9 cellular contexts compared by ENCODE assay signal in the genomic region with DNA sequence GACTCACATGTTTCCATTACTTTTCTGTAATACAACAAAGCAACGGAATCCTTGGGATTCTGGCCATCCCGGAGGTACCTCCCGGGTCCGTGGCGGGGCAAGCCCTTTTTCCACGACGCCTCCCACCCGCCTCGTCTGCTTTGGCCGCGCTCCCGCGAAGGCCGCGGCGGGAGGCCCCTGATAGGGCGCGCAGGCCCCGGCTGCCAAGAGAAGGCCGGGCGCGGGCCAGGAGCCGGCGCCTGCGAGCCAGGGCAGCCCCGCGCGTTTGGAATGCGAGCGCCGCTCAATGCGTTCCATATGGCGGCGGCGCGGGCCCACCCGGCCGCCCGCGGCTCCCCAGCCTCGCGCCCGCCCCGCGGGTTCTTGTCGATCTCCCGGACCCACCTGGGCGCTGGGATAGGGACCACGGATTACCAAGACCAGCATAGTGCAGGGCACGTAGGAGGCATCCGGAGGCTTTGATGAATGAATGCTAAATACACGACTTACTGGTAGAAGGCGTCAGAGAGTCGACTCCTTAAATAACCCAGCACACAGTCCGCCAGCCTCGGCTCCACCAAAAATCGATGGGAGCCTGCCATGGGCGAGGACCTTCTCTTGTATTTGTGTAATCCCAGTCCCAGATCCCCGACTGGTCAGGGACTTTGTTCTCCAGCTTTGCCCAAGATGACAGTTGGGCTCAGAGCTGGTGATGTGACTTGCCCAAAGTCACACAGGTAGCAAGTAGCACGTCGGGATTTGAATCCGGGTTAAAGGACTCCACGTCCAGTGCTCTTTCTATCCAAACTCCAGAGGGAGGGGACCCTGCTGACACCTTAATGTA. TPM values are rescaled to one million over a fixed set of nuclear protein-coding genes. Genes with fewer than 3 reads are reported as not detected.
A peak's percentile ranks its signal among the peaks of the same experiment; 100 is the strongest.
DNase-seq lines count a peak whose midpoint lies in the region; ATAC-seq, FAIRE-seq and TF ChIP-seq lines count a peak whose summit lies in the region.
"Had no signal": no experiment of that assay in that cellular context is flagged by ENCODE, and none has a peak within 500 bp of the region (broad histone marks: within the 10 kb centered on the region; RNA-seq: fewer than 3 reads in every experiment).

No MANE protein-coding gene starts in this region.

- in situ Hi-C loops in K562 (cut with MboI), result no loop called here
- in situ Hi-C loops in HAP-1 (cut with MboI; ENCODE audit: low sequenced_read_pairs), result no loop called here

- no peak for TF ChIP-seq RAD21 in K562 (CRISPR knock-in tag; conservative IDR thresholded peaks at IDR 0.05 in 1 of 2, IDR thresholded peaks at IDR 0.05 in 1 of 2)

- H3K9me3 Mint-ChIP-seq in activated CD4-positive, alpha-beta T cell treated with anti-CD3 and anti-CD28 coated beads, Interleukin-2, amount 10 ng/mL, durations not matched to agents 7 days and 5 days, result no peaks in the 10 kb centered on the region

- H3K27me3 ChIP-seq in K562 (ENCODE audit: control insufficient read depth in 2 of 2, insufficient read depth in 2 of 2, low read length in 2 of 2), result no peaks in the 10 kb centered on the region
- no peaks in the 10 kb centered on the region for H3K27me3 ChIP-seq in HAP-1 (ENCODE audit: low read depth)

- no peaks in the 10 kb centered on the region for H3K9me1 ChIP-seq in K562 (ENCODE audit: control insufficient read depth, insufficient read depth, low read length)

- no peak overlapping the region for H3K4me2 ChIP-seq in K562 (ENCODE audit: insufficient read depth, low read length)

- H3K4me1 Mint-ChIP-seq in activated CD4-positive, alpha-beta T cell treated with anti-CD3 and anti-CD28 coated beads, Interleukin-2, amount 10 ng/mL, durations not matched to agents 7 days and 5 days, result peaks cover 88% of the 10 kb centered on the region

- H3K4me3 Mint-ChIP-seq in activated CD4-positive, alpha-beta T cell treated with anti-CD3 and anti-CD28 coated beads, Interleukin-2, amount 10 ng/mL, durations not matched to agents 7 days and 5 days, result no peak overlapping the region

- H3K4me3 ChIP-seq in K562 (no peak overlapping the region), HAP-1 (no peak overlapping the region)

- no peak for TF ChIP-seq CTCF in K562 (IDR thresholded peaks at IDR 0.05 in 2 of 3, conservative IDR thresholded peaks at IDR 0.05 in 1 of 3; ENCODE audit: insufficient read depth in 2 of 3, low read depth in 1 of 3, low read length in 3 of 3)

- no peaks in the 10 kb centered on the region for H3K27me3 Mint-ChIP-seq in activated CD4-positive, alpha-beta T cell treated with anti-CD3 and anti-CD28 coated beads, Interleukin-2, amount 10 ng/mL, durations not matched to agents 7 days and 5 days

- intact Hi-C loops in K562 (cut with micrococcal nuclease), result loop anchor here (5.0 kb wide), 1 partner anchor 67 kb away; no protein-coding TSS in a partner anchor

- WGBS in K562 (ENCODE audit: insufficient coverage, low coverage, missing lambda C conversion rate), result 95% methylated on average over 63 of the region's 63 CpGs

- no peak for TF ChIP-seq POLR2A in K562 (conservative IDR thresholded peaks at IDR 0.05)

- CTCF ChIA-PET in activated CD4-positive, alpha-beta T cell treated with anti-CD3 and anti-CD28 coated beads, Interleukin-2, amount 10 ng/mL, durations not matched to agents 7 days and 5 days (lab: Charles Lee), result interaction anchor here (0.6 to 1.8 kb wide), 8 partner anchors 10 to 172 kb away, joined by 3 to 7 read pairs (median 4); no protein-coding TSS in a partner anchor
- CTCF ChIA-PET in K562 (lab: Yijun Ruan, JAX; ENCODE audit: low intra/inter-chr PET ratio), result no interaction called here

- no TSS peak for BruUV-seq in K562 (replicated peaks; lab: Mats Ljungman, UMichigan)

- H3K79me2 ChIP-seq in K562 (ENCODE audit: control insufficient read depth, insufficient read depth, low read length), result no peaks in the 10 kb centered on the region

- H3K4me1 ChIP-seq in K562 (replicated peaks in 1 of 2; ENCODE audit: control insufficient read depth in 2 of 2, insufficient read depth in 2 of 2, low read length in 2 of 2), result peaks cover 48 to 69% of the 10 kb centered on the region in 2 experiments
- no peaks in the 10 kb centered on the region for H3K4me1 ChIP-seq in HAP-1

- peaks cover 23% of the 10 kb centered on the region for H3K36me3 Mint-ChIP-seq in activated CD4-positive, alpha-beta T cell treated with anti-CD3 and anti-CD28 coated beads, Interleukin-2, amount 10 ng/mL, durations not matched to agents 7 days and 5 days (ENCODE audit: low read depth)

- H3K9me3 ChIP-seq in K562 (replicated peaks; ENCODE audit: control insufficient read depth, insufficient read depth, low read depth, low read length) (no peaks in the 10 kb centered on the region), HAP-1 (no peaks in the 10 kb centered on the region)

- POLR2A ChIA-PET in activated CD4-positive, alpha-beta T cell treated with anti-CD3 and anti-CD28 coated beads, Interleukin-2, amount 10 ng/mL, durations not matched to agents 7 days and 5 days (lab: Charles Lee), result interaction anchor here (0.6 kb wide), 1 partner anchor 167 kb away, joined by 8 read pairs; no protein-coding TSS in a partner anchor
- POLR2A ChIA-PET in K562 (lab: Yijun Ruan, JAX), result interaction anchor here (0.6 to 22.9 kb wide), 9 partner anchors 9 to 154 kb away, joined by 3 to 464 read pairs (median 6); a partner anchor contains a TSS

- no peak overlapping the region for H3K9ac ChIP-seq in K562 (ENCODE audit: insufficient read depth in 1 of 2, low read depth in 2 of 2, low read length in 2 of 2)

- H3K27ac ChIP-seq in K562 (ENCODE audit: extremely low read depth, low read depth, low read length), result no peak overlapping the region; the same call in 2 of the 3 replicates
- H3K27ac ChIP-seq in temporal lobe (ENCODE audit: low read depth, low read length), result peak overlapping the region; percentile 54

- no peak for FAIRE-seq in K562 (lab: Jason Lieb, UNC)

- ATAC-seq in K562, result no peak
- ATAC-seq in SK-N-SH treated with all-trans-retinoic acid at 6 μM for 48 hours, result no peak

- peak overlapping the region; percentile 99 for H3K27ac Mint-ChIP-seq in activated CD4-positive, alpha-beta T cell treated with anti-CD3 and anti-CD28 coated beads, Interleukin-2, amount 10 ng/mL, durations not matched to agents 7 days and 5 days

- no peak for DNase-seq in activated CD4-positive, alpha-beta T cell treated with anti-CD3 and anti-CD28 coated beads, Interleukin-2, amount 10 ng/mL, durations not matched to agents 7 days and 5 days
- DNase-seq in activated CD4-positive, alpha-beta T cell treated with anti-CD3 and anti-CD28 coated beads, Interleukin-2, amount 50 U/mL, for 1 hour, result no peak
- DNase-seq in K562 (ENCODE audit: extremely low read depth in 1 of 4, low spot score in 3 of 4) (peak in 3 of 4 experiments; percentile 22 to 35 (median 24)), iPS-NIHi7 (ENCODE audit: extremely low spot score) (peak; percentile 76), HAP-1 (ENCODE audit: low spot score in 2 of 2) (no peak), cerebellar cortex (ENCODE audit: low spot score) (no peak)
- DNase-seq: NK-92 treated with Interleukin-12 subunit alpha and Interleukin-12 subunit beta, amount 100 ng/mL, for 24 hours had no signal

- H3K36me3 ChIP-seq in K562 (ENCODE audit: control insufficient read depth, insufficient read depth, low read length) (no peaks in the 10 kb centered on the region), HAP-1 (replicated peaks) (no peaks in the 10 kb centered on the region)

- no peaks in the 10 kb centered on the region for H4K20me1 ChIP-seq in K562 (replicated peaks; ENCODE audit: control insufficient read depth, insufficient read depth, low read length)

- no peak for TF ChIP-seq EP300 in K562 (IDR thresholded peaks at IDR 0.05; ENCODE audit: low read length)

- peak overlapping the region; percentile 37 for H2AFZ ChIP-seq in K562 (ENCODE audit: low read depth, low read length)

RNA-seq across cellular contexts. Expression of a gene that starts 17.6 kb away (rescaled TPM):
- total RNA-seq in activated CD4-positive, alpha-beta T cell treated with anti-CD3 and anti-CD28 coated beads, Interleukin-2, amount 10 ng/mL, durations not matched to agents 7 days and 5 days, result 100 to 1,000 TPM; 331 to 351 TPM
- total RNA-seq in K562 (2011; cell fraction: chromatin; rRNA removed; ENCODE audit: low replicate concordance), result 622 and 1,187 TPM in 2 replicates
- total RNA-seq in K562 (2011; cell fraction: nucleolus; rRNA removed), result 570 and 625 TPM in 2 replicates
- 592 and 663 TPM in 2 replicates for total RNA-seq in K562 (2011; cell fraction: nucleoplasm; rRNA removed)
- total RNA-seq in K562 (2014; rRNA removed) (255 and 312 TPM in 2 replicates), K562 (2014; rRNA removed; fragmentation: Illumina TruSeq; extraction: Trizol) (191 and 211 TPM in 2 replicates), K562 (2015; rRNA removed; fragmentation: Illumina TruSeq; extraction: Trizol) (240 and 241 TPM in 2 replicates), K562 (2021) (372 and 373 TPM in 2 replicates), temporal lobe (3.9 TPM)
- polyA plus RNA-seq in K562 (2011; rRNA removed) (403 and 414 TPM in 2 replicates), K562 (2014; fragmentation: Illumina TruSeq; extraction: Trizol) (292 and 365 TPM in 2 replicates), K562 (2014; fragmentation: Nextera tagmentation; extraction: Ambion mirVana) (100 to 1,000 TPM in 1 of 2 experiments, 10 to 100 TPM in 1; 95.8 to 140 TPM), K562 (2014; rRNA removed) (312 TPM in 2 replicates)
- 475 and 721 TPM in 2 replicates for polyA plus RNA-seq in K562 (2011; cell fraction: cytosol; rRNA removed)
- polyA plus RNA-seq in K562 (2011; cell fraction: nucleus; rRNA removed), result 1,109 and 1,436 TPM in 2 replicates
- 275 and 342 TPM in 2 replicates for polyA plus RNA-seq in K562 (2012)
- 333 and 440 TPM in 2 replicates for polyA minus RNA-seq in K562 (2011; rRNA and poly(A)+ RNA removed)
- polyA minus RNA-seq in K562 (2011; cell fraction: cytosol; rRNA and poly(A)+ RNA removed), result 286 and 300 TPM in 2 replicates
- polyA minus RNA-seq in K562 (2011; cell fraction: nucleus; rRNA and poly(A)+ RNA removed), result 297 and 330 TPM in 2 replicates

RNA-seq across cellular contexts. Expression of a gene that starts 32.0 kb away (rescaled TPM):
- total RNA-seq in activated CD4-positive, alpha-beta T cell treated with anti-CD3 and anti-CD28 coated beads, Interleukin-2, amount 10 ng/mL, durations not matched to agents 7 days and 5 days, result 10 to 100 TPM; 61.9 to 64.3 TPM
- total RNA-seq in K562 (2011; cell fraction: chromatin; rRNA removed; ENCODE audit: low replicate concordance), result 2.6 and 5.9 TPM in 2 replicates
- 3.0 and 4.3 TPM in 2 replicates for total RNA-seq in K562 (2011; cell fraction: nucleolus; rRNA removed)
- 2.1 and 2.3 TPM in 2 replicates for total RNA-seq in K562 (2011; cell fraction: nucleoplasm; rRNA removed)
- not detected in 2 replicates for total RNA-seq in K562 (2014; rRNA removed)
- total RNA-seq in K562 (2014; rRNA removed; fragmentation: Illumina TruSeq; extraction: Trizol), result 0.04 TPM in 1 of 2 replicates, not detected in the other
- 0.04 TPM in 1 of 2 replicates, not detected in the other for total RNA-seq in K562 (2015; rRNA removed; fragmentation: Illumina TruSeq; extraction: Trizol)
- 0.38 and 0.47 TPM in 2 replicates for total RNA-seq in K562 (2021)
- 0.37 and 1.1 TPM in 2 replicates for polyA plus RNA-seq in K562 (2011; rRNA removed)
- 0.29 and 1.3 TPM in 2 replicates for polyA plus RNA-seq in K562 (2011; cell fraction: cytosol; rRNA removed)
- polyA plus RNA-seq in K562 (2011; cell fraction: nucleus; rRNA removed), result 0.18 and 1.4 TPM in 2 replicates
- polyA plus RNA-seq in K562 (2012), result 0.13 and 0.18 TPM in 2 replicates
- 0.06 and 0.12 TPM in 2 replicates for polyA plus RNA-seq in K562 (2014; fragmentation: Illumina TruSeq; extraction: Trizol)
- polyA plus RNA-seq in K562 (2014; fragmentation: Nextera tagmentation; extraction: Ambion mirVana), result under 1 TPM in 1 of 2 experiments, not detected in 1; 0.01 TPM
- polyA plus RNA-seq in K562 (2014; rRNA removed), result 0.01 and 0.03 TPM in 2 replicates
- 1.3 and 3.1 TPM in 2 replicates for polyA minus RNA-seq in K562 (2011; rRNA and poly(A)+ RNA removed)
- polyA minus RNA-seq in K562 (2011; cell fraction: cytosol; rRNA and poly(A)+ RNA removed), result 0.76 TPM in 1 of 2 replicates, not detected in the other
- polyA minus RNA-seq in K562 (2011; cell fraction: nucleus; rRNA and poly(A)+ RNA removed), result 0.89 and 2.3 TPM in 2 replicates
- total RNA-seq in temporal lobe, result 2.0 TPM

RNA-seq across cellular contexts. Expression of a gene that starts 51.9 kb away (rescaled TPM):
- total RNA-seq in activated CD4-positive, alpha-beta T cell treated with anti-CD3 and anti-CD28 coated beads, Interleukin-2, amount 10 ng/mL, durations not matched to agents 7 days and 5 days, result 10 to 100 TPM; 35.3 to 50.9 TPM
- total RNA-seq in K562 (2011; cell fraction: chromatin; rRNA removed; ENCODE audit: low replicate concordance), result 59.3 and 197 TPM in 2 replicates
- 30.2 and 45.4 TPM in 2 replicates for total RNA-seq in K562 (2011; cell fraction: nucleolus; rRNA removed)
- total RNA-seq in K562 (2011; cell fraction: nucleoplasm; rRNA removed), result 90.6 and 121 TPM in 2 replicates
- 51.0 and 55.3 TPM in 2 replicates for total RNA-seq in K562 (2014; rRNA removed)
- 76.3 and 83.0 TPM in 2 replicates for total RNA-seq in K562 (2014; rRNA removed; fragmentation: Illumina TruSeq; extraction: Trizol)
- 65.1 and 72.5 TPM in 2 replicates for total RNA-seq in K562 (2015; rRNA removed; fragmentation: Illumina TruSeq; extraction: Trizol)
- total RNA-seq in K562 (2021), result 136 and 148 TPM in 2 replicates
- 107 and 148 TPM in 2 replicates for polyA plus RNA-seq in K562 (2011; rRNA removed)
- 39.0 and 70.9 TPM in 2 replicates for polyA plus RNA-seq in K562 (2011; cell fraction: cytosol; rRNA removed)
- polyA plus RNA-seq in K562 (2011; cell fraction: nucleus; rRNA removed), result 34.5 and 37.0 TPM in 2 replicates
- polyA plus RNA-seq in K562 (2012), result 54.7 and 61.5 TPM in 2 replicates
- 90.1 and 114 TPM in 2 replicates for polyA plus RNA-seq in K562 (2014; fragmentation: Illumina TruSeq; extraction: Trizol)
- 10 to 100 TPM; 46.4 to 60.9 TPM for polyA plus RNA-seq in K562 (2014; fragmentation: Nextera tagmentation; extraction: Ambion mirVana)
- polyA plus RNA-seq in K562 (2014; rRNA removed), result 89.4 and 95.6 TPM in 2 replicates
- 115 and 116 TPM in 2 replicates for polyA minus RNA-seq in K562 (2011; rRNA and poly(A)+ RNA removed)
- polyA minus RNA-seq in K562 (2011; cell fraction: cytosol; rRNA and poly(A)+ RNA removed), result 48.7 and 58.2 TPM in 2 replicates
- polyA minus RNA-seq in K562 (2011; cell fraction: nucleus; rRNA and poly(A)+ RNA removed), result 28.4 and 53.9 TPM in 2 replicates
- 22.9 TPM for total RNA-seq in temporal lobe

Comparison
In these comparisons a context has a peak if more than half of its experiments do, and no peak if none do; other contexts are left out.
1. DNase-seq: peak in K562 (3 of 4) and iPS-NIHi7 (single experiment); none in activated CD4-positive, alpha-beta T cell treated with anti-CD3 and anti-CD28 coated beads, Interleukin-2, amount 10 ng/mL, durations not matched to agents 7 days and 5 days (single experiment), activated CD4-positive, alpha-beta T cell treated with anti-CD3 and anti-CD28 coated beads, Interleukin-2, amount 50 U/mL, for 1 hour (single experiment), HAP-1 (0 of 2) and cerebellar cortex (single experiment).
2. RNA of a gene that starts 17.6 kb away (total RNA-seq): 331 to 351 TPM in activated CD4-positive, alpha-beta T cell treated with anti-CD3 and anti-CD28 coated beads, Interleukin-2, amount 10 ng/mL, durations not matched to agents 7 days and 5 days and 191 to 1,187 TPM in K562; 3.9 TPM in temporal lobe (single experiment); every median in the first group is over 10 times any median in the second.
3. RNA of a gene that starts 32.0 kb away (total RNA-seq): 61.9 to 64.3 TPM in activated CD4-positive, alpha-beta T cell treated with anti-CD3 and anti-CD28 coated beads, Interleukin-2, amount 10 ng/mL, durations not matched to agents 7 days and 5 days; 2.0 TPM in temporal lobe (single experiment) and 0.04 to 5.9 TPM in K562; every median in the first group is over 4 times any median in the second.